In the genomic region with DNA sequence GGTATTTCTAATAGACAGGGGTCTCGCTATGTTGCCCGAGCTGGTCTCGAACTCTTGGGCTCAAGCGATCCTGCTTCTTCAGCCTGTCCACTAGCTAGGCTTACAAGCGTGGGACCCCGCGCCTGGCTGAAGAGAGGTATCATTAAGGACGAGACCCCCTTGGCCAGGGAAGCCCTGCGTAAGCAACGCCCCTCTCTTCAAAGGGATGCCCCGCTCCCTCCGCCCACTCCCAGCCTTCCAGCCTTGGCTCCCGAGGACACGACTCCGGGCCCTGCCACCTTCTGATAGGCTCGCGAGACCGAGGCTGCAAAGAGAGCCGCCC, we compare ENCODE assay signal across 1 cellular context.
TF ChIP-seq lines count a peak whose summit lies in the region.

No MANE protein-coding gene starts in this region.

TF ChIP-seq in HEK293, 187 proteins besides CTCF, POLR2A, EP300 and RAD21 (continued from another document):
- TF ChIP-seq, protein P1, sequence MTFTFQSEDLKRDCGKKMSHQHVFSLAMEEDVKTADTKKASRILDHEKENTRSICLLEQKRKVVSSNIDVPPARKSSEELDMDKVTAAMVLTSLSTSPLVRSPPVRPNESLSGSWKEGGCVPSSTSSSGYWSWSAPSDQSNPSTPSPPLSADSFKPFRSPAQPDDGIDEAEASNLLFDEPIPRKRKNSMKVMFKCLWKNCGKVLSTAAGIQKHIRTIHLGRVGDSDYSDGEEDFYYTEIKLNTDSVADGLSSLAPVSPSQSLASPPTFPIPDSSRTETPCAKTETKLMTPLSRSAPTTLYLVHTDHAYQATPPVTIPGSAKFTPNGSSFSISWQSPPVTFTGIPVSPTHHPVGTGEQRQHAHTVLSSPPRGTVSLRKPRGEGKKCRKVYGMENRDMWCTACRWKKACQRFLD (tag by site-specific recombination; IDR thresholded peaks at IDR 0.05): no peak
- TF ChIP-seq ZNF404 (tag by site-specific recombination; IDR thresholded peaks at IDR 0.05): no peak
- no peak for TF ChIP-seq ZNF223 (tag by site-specific recombination; IDR thresholded peaks at IDR 0.05)
- no peak for TF ChIP-seq SP3 (tag by site-specific recombination; IDR thresholded peaks at IDR 0.05)
- no peak for TF ChIP-seq YY2 (tag by site-specific recombination; IDR thresholded peaks at IDR 0.05)
- TF ChIP-seq ZNF184 (tag by site-specific recombination; IDR thresholded peaks at IDR 0.05): no peak
- no peak for TF ChIP-seq WT1 (tag by site-specific recombination; IDR thresholded peaks at IDR 0.05)
- no peak for TF ChIP-seq ZNF114 (tag by site-specific recombination; IDR thresholded peaks at IDR 0.05)
- TF ChIP-seq PRDM1 (tag by site-specific recombination; IDR thresholded peaks at IDR 0.05): no peak
- TF ChIP-seq REPIN1 (tag by site-specific recombination; IDR thresholded peaks at IDR 0.05; ENCODE audit: low read depth): no peak
- TF ChIP-seq MEIS1 (CRISPR knock-in tag; IDR thresholded peaks at IDR 0.05; ENCODE audit: borderline replicate concordance): no peak
- no peak for TF ChIP-seq GLI2 (tag by site-specific recombination; IDR thresholded peaks at IDR 0.05; ENCODE audit: borderline replicate concordance, low read depth)
- no peak for TF ChIP-seq ZNF585B (tag by site-specific recombination; IDR thresholded peaks at IDR 0.05)
- TF ChIP-seq KLF7 (tag by site-specific recombination; IDR thresholded peaks at IDR 0.05; ENCODE audit: borderline replicate concordance): peak; percentile 27; the same call in 1 of the 2 replicates
- TF ChIP-seq ZNF202 (tag by site-specific recombination; IDR thresholded peaks at IDR 0.05; ENCODE audit: borderline replicate concordance): no peak
- TF ChIP-seq, protein P2, sequence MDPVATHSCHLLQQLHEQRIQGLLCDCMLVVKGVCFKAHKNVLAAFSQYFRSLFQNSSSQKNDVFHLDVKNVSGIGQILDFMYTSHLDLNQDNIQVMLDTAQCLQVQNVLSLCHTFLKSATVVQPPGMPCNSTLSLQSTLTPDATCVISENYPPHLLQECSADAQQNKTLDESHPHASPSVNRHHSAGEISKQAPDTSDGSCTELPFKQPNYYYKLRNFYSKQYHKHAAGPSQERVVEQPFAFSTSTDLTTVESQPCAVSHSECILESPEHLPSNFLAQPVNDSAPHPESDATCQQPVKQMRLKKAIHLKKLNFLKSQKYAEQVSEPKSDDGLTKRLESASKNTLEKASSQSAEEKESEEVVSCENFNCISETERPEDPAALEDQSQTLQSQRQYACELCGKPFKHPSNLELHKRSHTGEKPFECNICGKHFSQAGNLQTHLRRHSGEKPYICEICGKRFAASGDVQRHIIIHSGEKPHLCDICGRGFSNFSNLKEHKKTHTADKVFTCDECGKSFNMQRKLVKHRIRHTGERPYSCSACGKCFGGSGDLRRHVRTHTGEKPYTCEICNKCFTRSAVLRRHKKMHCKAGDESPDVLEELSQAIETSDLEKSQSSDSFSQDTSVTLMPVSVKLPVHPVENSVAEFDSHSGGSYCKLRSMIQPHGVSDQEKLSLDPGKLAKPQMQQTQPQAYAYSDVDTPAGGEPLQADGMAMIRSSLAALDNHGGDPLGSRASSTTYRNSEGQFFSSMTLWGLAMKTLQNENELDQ (tag by site-specific recombination; IDR thresholded peaks at IDR 0.05; ENCODE audit: low read depth): no peak
- TF ChIP-seq, protein P3, sequence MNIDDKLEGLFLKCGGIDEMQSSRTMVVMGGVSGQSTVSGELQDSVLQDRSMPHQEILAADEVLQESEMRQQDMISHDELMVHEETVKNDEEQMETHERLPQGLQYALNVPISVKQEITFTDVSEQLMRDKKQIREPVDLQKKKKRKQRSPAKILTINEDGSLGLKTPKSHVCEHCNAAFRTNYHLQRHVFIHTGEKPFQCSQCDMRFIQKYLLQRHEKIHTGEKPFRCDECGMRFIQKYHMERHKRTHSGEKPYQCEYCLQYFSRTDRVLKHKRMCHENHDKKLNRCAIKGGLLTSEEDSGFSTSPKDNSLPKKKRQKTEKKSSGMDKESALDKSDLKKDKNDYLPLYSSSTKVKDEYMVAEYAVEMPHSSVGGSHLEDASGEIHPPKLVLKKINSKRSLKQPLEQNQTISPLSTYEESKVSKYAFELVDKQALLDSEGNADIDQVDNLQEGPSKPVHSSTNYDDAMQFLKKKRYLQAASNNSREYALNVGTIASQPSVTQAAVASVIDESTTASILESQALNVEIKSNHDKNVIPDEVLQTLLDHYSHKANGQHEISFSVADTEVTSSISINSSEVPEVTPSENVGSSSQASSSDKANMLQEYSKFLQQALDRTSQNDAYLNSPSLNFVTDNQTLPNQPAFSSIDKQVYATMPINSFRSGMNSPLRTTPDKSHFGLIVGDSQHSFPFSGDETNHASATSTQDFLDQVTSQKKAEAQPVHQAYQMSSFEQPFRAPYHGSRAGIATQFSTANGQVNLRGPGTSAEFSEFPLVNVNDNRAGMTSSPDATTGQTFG (tag by site-specific recombination; IDR thresholded peaks at IDR 0.05; ENCODE audit: borderline replicate concordance): no peak
- TF ChIP-seq, protein P4, sequence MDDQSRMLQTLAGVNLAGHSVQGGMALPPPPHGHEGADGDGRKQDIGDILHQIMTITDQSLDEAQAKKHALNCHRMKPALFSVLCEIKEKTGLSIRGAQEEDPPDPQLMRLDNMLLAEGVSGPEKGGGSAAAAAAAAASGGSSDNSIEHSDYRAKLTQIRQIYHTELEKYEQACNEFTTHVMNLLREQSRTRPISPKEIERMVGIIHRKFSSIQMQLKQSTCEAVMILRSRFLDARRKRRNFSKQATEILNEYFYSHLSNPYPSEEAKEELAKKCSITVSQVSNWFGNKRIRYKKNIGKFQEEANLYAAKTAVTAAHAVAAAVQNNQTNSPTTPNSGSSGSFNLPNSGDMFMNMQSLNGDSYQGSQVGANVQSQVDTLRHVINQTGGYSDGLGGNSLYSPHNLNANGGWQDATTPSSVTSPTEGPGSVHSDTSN (CRISPR knock-in tag; IDR thresholded peaks at IDR 0.05): no peak
- TF ChIP-seq HOXC10 (CRISPR knock-in tag; IDR thresholded peaks at IDR 0.05): no peak
- no peak for TF ChIP-seq ZNF610 (tag by site-specific recombination; IDR thresholded peaks at IDR 0.05; ENCODE audit: borderline replicate concordance)
- TF ChIP-seq ZNF416 (tag by site-specific recombination; IDR thresholded peaks at IDR 0.05): no peak
- TF ChIP-seq, protein P5, sequence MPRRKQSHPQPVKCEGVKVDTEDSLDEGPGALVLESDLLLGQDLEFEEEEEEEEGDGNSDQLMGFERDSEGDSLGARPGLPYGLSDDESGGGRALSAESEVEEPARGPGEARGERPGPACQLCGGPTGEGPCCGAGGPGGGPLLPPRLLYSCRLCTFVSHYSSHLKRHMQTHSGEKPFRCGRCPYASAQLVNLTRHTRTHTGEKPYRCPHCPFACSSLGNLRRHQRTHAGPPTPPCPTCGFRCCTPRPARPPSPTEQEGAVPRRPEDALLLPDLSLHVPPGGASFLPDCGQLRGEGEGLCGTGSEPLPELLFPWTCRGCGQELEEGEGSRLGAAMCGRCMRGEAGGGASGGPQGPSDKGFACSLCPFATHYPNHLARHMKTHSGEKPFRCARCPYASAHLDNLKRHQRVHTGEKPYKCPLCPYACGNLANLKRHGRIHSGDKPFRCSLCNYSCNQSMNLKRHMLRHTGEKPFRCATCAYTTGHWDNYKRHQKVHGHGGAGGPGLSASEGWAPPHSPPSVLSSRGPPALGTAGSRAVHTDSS (tag by site-specific recombination; IDR thresholded peaks at IDR 0.05): no peak
- TF ChIP-seq ZNF10 (tag by site-specific recombination; IDR thresholded peaks at IDR 0.05): no peak
- TF ChIP-seq ZNF169 (tag by site-specific recombination; IDR thresholded peaks at IDR 0.05): no peak
- TF ChIP-seq ZNF701 (tag by site-specific recombination; IDR thresholded peaks at IDR 0.05): no peak
- TF ChIP-seq ZNF48 (tag by site-specific recombination; IDR thresholded peaks at IDR 0.05): no peak
- no peak for TF ChIP-seq ZNF175 (tag by site-specific recombination; IDR thresholded peaks at IDR 0.05)
- 0 out of 2 replicates have a peak, but pooled peaks have one; percentile 14 for TF ChIP-seq ZNF391 (tag by site-specific recombination; IDR thresholded peaks at IDR 0.05; ENCODE audit: borderline replicate concordance, low read depth)
- TF ChIP-seq ZNF394 (tag by site-specific recombination; IDR thresholded peaks at IDR 0.05; ENCODE audit: borderline replicate concordance): no peak
- TF ChIP-seq, protein P6, sequence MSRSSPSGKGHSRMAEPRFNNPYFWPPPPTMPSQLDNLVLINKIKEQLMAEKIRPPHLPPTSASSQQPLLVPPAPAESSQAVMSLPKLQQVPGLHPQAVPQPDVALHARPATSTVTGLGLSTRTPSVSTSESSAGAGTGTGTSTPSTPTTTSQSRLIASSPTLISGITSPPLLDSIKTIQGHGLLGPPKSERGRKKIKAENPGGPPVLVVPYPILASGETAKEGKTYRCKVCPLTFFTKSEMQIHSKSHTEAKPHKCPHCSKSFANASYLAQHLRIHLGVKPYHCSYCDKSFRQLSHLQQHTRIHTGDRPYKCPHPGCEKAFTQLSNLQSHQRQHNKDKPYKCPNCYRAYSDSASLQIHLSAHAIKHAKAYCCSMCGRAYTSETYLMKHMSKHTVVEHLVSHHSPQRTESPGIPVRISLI (tag by site-specific recombination; IDR thresholded peaks at IDR 0.05): no peak
- no peak for TF ChIP-seq ZSCAN16 (tag by site-specific recombination; IDR thresholded peaks at IDR 0.05)
- no peak for TF ChIP-seq ZNF623 (tag by site-specific recombination; IDR thresholded peaks at IDR 0.05)
- peak; percentile 87 for TF ChIP-seq ZNF335 (tag by site-specific recombination; conservative IDR thresholded peaks at IDR 0.05)
- no peak for TF ChIP-seq ZNF600 (tag by site-specific recombination; IDR thresholded peaks at IDR 0.05)
- TF ChIP-seq, protein P7, sequence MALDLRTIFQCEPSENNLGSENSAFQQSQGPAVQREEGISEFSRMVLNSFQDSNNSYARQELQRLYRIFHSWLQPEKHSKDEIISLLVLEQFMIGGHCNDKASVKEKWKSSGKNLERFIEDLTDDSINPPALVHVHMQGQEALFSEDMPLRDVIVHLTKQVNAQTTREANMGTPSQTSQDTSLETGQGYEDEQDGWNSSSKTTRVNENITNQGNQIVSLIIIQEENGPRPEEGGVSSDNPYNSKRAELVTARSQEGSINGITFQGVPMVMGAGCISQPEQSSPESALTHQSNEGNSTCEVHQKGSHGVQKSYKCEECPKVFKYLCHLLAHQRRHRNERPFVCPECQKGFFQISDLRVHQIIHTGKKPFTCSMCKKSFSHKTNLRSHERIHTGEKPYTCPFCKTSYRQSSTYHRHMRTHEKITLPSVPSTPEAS (tag by site-specific recombination; IDR thresholded peaks at IDR 0.05): no peak
- peak; percentile 49; the same call in 1 of the 2 replicates for TF ChIP-seq ZBTB8A (tag by site-specific recombination; IDR thresholded peaks at IDR 0.05)
- TF ChIP-seq ZNF426 (tag by site-specific recombination; IDR thresholded peaks at IDR 0.05): no peak
- no peak for TF ChIP-seq HOXD13 (CRISPR knock-in tag; IDR thresholded peaks at IDR 0.05; ENCODE audit: borderline replicate concordance)
- TF ChIP-seq ZNF791 (tag by site-specific recombination; IDR thresholded peaks at IDR 0.05): no peak
- TF ChIP-seq, protein P8, sequence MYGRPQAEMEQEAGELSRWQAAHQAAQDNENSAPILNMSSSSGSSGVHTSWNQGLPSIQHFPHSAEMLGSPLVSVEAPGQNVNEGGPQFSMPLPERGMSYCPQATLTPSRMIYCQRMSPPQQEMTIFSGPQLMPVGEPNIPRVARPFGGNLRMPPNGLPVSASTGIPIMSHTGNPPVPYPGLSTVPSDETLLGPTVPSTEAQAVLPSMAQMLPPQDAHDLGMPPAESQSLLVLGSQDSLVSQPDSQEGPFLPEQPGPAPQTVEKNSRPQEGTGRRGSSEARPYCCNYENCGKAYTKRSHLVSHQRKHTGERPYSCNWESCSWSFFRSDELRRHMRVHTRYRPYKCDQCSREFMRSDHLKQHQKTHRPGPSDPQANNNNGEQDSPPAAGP (tag by site-specific recombination; IDR thresholded peaks at IDR 0.05): 0 out of 2 replicates have a peak, but pooled peaks have one; percentile 11
- no peak for TF ChIP-seq ZNF146 (tag by site-specific recombination; IDR thresholded peaks at IDR 0.05)
- no peak for TF ChIP-seq ZNF560 (tag by site-specific recombination; IDR thresholded peaks at IDR 0.05; ENCODE audit: borderline replicate concordance)
- TF ChIP-seq ZFP37 (tag by site-specific recombination; IDR thresholded peaks at IDR 0.05): no peak
- TF ChIP-seq, protein P9, sequence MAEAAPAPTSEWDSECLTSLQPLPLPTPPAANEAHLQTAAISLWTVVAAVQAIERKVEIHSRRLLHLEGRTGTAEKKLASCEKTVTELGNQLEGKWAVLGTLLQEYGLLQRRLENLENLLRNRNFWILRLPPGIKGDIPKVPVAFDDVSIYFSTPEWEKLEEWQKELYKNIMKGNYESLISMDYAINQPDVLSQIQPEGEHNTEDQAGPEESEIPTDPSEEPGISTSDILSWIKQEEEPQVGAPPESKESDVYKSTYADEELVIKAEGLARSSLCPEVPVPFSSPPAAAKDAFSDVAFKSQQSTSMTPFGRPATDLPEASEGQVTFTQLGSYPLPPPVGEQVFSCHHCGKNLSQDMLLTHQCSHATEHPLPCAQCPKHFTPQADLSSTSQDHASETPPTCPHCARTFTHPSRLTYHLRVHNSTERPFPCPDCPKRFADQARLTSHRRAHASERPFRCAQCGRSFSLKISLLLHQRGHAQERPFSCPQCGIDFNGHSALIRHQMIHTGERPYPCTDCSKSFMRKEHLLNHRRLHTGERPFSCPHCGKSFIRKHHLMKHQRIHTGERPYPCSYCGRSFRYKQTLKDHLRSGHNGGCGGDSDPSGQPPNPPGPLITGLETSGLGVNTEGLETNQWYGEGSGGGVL (tag by site-specific recombination; IDR thresholded peaks at IDR 0.05): no peak
- no peak for TF ChIP-seq ZNF830 (tag by site-specific recombination; IDR thresholded peaks at IDR 0.05; ENCODE audit: low read depth)
- TF ChIP-seq ZNF16 (tag by site-specific recombination; IDR thresholded peaks at IDR 0.05; ENCODE audit: low read depth): peak; percentile 79
- TF ChIP-seq ZNF121 (tag by site-specific recombination; IDR thresholded peaks at IDR 0.05): peak; percentile 85; the same call in 1 of the 2 replicates
- TF ChIP-seq, protein P10, sequence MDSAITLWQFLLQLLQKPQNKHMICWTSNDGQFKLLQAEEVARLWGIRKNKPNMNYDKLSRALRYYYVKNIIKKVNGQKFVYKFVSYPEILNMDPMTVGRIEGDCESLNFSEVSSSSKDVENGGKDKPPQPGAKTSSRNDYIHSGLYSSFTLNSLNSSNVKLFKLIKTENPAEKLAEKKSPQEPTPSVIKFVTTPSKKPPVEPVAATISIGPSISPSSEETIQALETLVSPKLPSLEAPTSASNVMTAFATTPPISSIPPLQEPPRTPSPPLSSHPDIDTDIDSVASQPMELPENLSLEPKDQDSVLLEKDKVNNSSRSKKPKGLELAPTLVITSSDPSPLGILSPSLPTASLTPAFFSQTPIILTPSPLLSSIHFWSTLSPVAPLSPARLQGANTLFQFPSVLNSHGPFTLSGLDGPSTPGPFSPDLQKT (IDR thresholded peaks at IDR 0.05; ENCODE audit: borderline replicate concordance, low read depth, low read length): no peak
- TF ChIP-seq ZNF302 (tag by site-specific recombination; IDR thresholded peaks at IDR 0.05; ENCODE audit: low read depth): no peak
TF ChIP-seq in HEK293: peak in this region for 16.
